ENCODE assay signal across 31 cellular contexts in the genomic region with DNA sequence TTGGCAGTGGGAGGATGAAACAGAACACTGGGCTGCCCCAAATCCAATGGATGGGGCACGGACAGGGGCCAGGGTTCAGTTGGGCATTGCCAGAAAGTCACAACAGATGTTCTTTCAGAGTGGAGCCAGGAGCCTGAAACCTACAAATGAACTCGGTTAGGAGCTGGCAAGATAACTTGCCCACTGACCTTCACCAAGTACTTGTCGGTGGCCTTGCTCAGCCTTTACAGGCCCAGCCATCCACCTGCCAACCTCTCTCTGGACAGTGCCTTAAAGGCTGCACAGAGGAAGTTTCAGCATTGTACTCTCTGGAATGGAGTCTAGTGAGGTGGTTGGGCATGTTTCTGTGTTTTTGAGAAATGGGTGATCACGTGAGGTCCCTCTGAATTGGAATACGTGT.
"Had no signal": no experiment of that assay in that cellular context is flagged by ENCODE, and none has a peak within 500 bp of the region (broad histone marks: within the 10 kb centered on the region; RNA-seq: fewer than 3 reads in every experiment).

No MANE protein-coding gene starts in this region.

- H3K27me3 ChIP-seq: body of pancreas, gastrocnemius medialis, hepatocyte, sigmoid colon, thyroid gland, upper lobe of right lung had no signal

- H3K27ac Mint-ChIP-seq: activated CD4-positive, alpha-beta T cell treated with anti-CD3 and anti-CD28 coated beads, Interleukin-2, amount 10 ng/mL, durations not matched to agents 7 days and 5 days; activated CD8-positive, alpha-beta memory T cell treated with anti-CD3 and anti-CD28 coated beads, Interleukin-2, amount 10 ng/mL, durations not matched to agents 7 days and 5 days; activated CD8-positive, alpha-beta T cell treated with anti-CD3 and anti-CD28 coated beads for 36 hours; activated naive CD4-positive, alpha-beta T cell treated with anti-CD3 and anti-CD28 coated beads, Interleukin-2, amount 50 U/mL, for 72 hours; activated T-cell treated with anti-CD3 and anti-CD28 coated beads, Interleukin-2, amount 50 U/mL, for 72 hours; naive thymus-derived CD8-positive, alpha-beta T cell; stimulated activated naive B cell treated with anti-CD40 and anti-IgM and Interleukin-4, amounts not matched to agents 10 μg/mL and 1 μg/mL and 100 μg/mL, for 72 hours; T-helper 1 cell treated with Interleukin-12 subunit alpha and Interleukin-12 subunit beta and Interleukin-4 antibody, amounts not matched to agents 30 μg/mL and 1 μg/mL, for 36 hours had no signal

- H3K36me3 ChIP-seq: gastrocnemius medialis, sigmoid colon, stomach, thyroid gland, upper lobe of right lung had no signal

- H3K4me1 ChIP-seq: gastrocnemius medialis, sigmoid colon, stomach, thyroid gland, upper lobe of right lung had no signal

- H3K4me3 ChIP-seq: body of pancreas, gastrocnemius medialis, hepatocyte, sigmoid colon, stomach, thyroid gland, upper lobe of right lung had no signal

- H3K4me1 Mint-ChIP-seq: activated CD4-positive, alpha-beta T cell treated with anti-CD3 and anti-CD28 coated beads, Interleukin-2, amount 10 ng/mL, durations not matched to agents 7 days and 5 days; activated CD8-positive, alpha-beta memory T cell treated with anti-CD3 and anti-CD28 coated beads, Interleukin-2, amount 10 ng/mL, durations not matched to agents 7 days and 5 days; naive thymus-derived CD8-positive, alpha-beta T cell; stimulated activated naive B cell treated with anti-CD40 and anti-IgM and Interleukin-4, amounts not matched to agents 10 μg/mL and 1 μg/mL and 100 μg/mL, for 72 hours had no signal

- H3K4me3 Mint-ChIP-seq: activated CD4-positive, alpha-beta T cell treated with anti-CD3 and anti-CD28 coated beads, Interleukin-2, amount 10 ng/mL, durations not matched to agents 7 days and 5 days; activated CD8-positive, alpha-beta memory T cell treated with anti-CD3 and anti-CD28 coated beads, Interleukin-2, amount 10 ng/mL, durations not matched to agents 7 days and 5 days; activated CD8-positive, alpha-beta T cell treated with anti-CD3 and anti-CD28 coated beads for 36 hours; activated T-cell treated with anti-CD3 and anti-CD28 coated beads, Interleukin-2, amount 50 U/mL, for 72 hours; naive thymus-derived CD8-positive, alpha-beta T cell; stimulated activated naive B cell treated with anti-CD40 and anti-IgM and Interleukin-4, amounts not matched to agents 10 μg/mL and 1 μg/mL and 100 μg/mL, for 72 hours; T-helper 1 cell treated with Interleukin-12 subunit alpha and Interleukin-12 subunit beta and Interleukin-4 antibody, amounts not matched to agents 30 μg/mL and 1 μg/mL, for 36 hours had no signal

- DNase-seq: activated CD4-positive, alpha-beta T cell treated with anti-CD3 and anti-CD28 coated beads for 1 hour; activated CD4-positive, alpha-beta T cell treated with anti-CD3 and anti-CD28 coated beads, Interleukin-2, amount 10 ng/mL, durations not matched to agents 7 days and 5 days; activated CD8-positive, alpha-beta memory T cell treated with anti-CD3 and anti-CD28 coated beads, Interleukin-2, amount 10 ng/mL, durations not matched to agents 7 days and 5 days; activated CD8-positive, alpha-beta T cell treated with anti-CD3 and anti-CD28 coated beads for 36 hours; activated naive CD4-positive, alpha-beta T cell; activated T-cell treated with anti-CD3 and anti-CD28 coated beads, Interleukin-2, amount 50 U/mL, for 72 hours; anterior cingulate cortex; cerebellar nuclear complex; dorsolateral prefrontal cortex; effector memory CD4-positive, alpha-beta T cell; erythroblast; gastrocnemius medialis; glutamatergic neuron; islet precursor cell; naive thymus-derived CD8-positive, alpha-beta T cell; retina; sigmoid colon; small intestine; stimulated activated CD4-positive, alpha-beta T cell treated with anti-CD3 and anti-CD28 coated beads, Interleukin-1b, Interleukin-23, amount 100 ng/mL, for 48 hours; stimulated activated naive B cell treated with anti-CD40 and anti-IgM and Interleukin-4, amounts not matched to agents 10 μg/mL and 1 μg/mL and 100 μg/mL, for 72 hours; stomach; SW 1271; T-helper 9 cell; thyroid gland; upper lobe of right lung had no signal

- H3K27ac ChIP-seq: coronary artery, sigmoid colon, stomach, thyroid gland, upper lobe of right lung had no signal

- H3K79me2 ChIP-seq: hepatocyte had no signal

- H3K36me3 Mint-ChIP-seq: activated CD8-positive, alpha-beta memory T cell treated with anti-CD3 and anti-CD28 coated beads, Interleukin-2, amount 10 ng/mL, durations not matched to agents 7 days and 5 days; activated naive CD4-positive, alpha-beta T cell treated with anti-CD3 and anti-CD28 coated beads, Interleukin-2, amount 50 U/mL, for 72 hours had no signal

- ATAC-seq: activated CD8-positive, alpha-beta memory T cell treated with anti-CD3 and anti-CD28 coated beads, Interleukin-2, amount 10 ng/mL, durations not matched to agents 7 days and 5 days; activated CD8-positive, alpha-beta T cell treated with anti-CD3 and anti-CD28 coated beads for 36 hours; activated naive CD4-positive, alpha-beta T cell treated with anti-CD3 and anti-CD28 coated beads, Interleukin-2, amount 50 U/mL, for 72 hours; activated T-cell treated with anti-CD3 and anti-CD28 coated beads, Interleukin-2, amount 50 U/mL, for 72 hours; body of pancreas; gastrocnemius medialis; naive thymus-derived CD8-positive, alpha-beta T cell; stimulated activated naive B cell treated with anti-CD40 and anti-IgM and Interleukin-4, amounts not matched to agents 10 μg/mL and 1 μg/mL and 100 μg/mL, for 72 hours; upper lobe of right lung had no signal

- H3K9me3 Mint-ChIP-seq: activated CD4-positive, alpha-beta T cell treated with anti-CD3 and anti-CD28 coated beads, Interleukin-2, amount 10 ng/mL, durations not matched to agents 7 days and 5 days; activated CD8-positive, alpha-beta T cell treated with anti-CD3 and anti-CD28 coated beads for 36 hours; stimulated activated naive B cell treated with anti-CD40 and anti-IgM and Interleukin-4, amounts not matched to agents 10 μg/mL and 1 μg/mL and 100 μg/mL, for 72 hours; T-helper 1 cell treated with Interleukin-12 subunit alpha and Interleukin-12 subunit beta and Interleukin-4 antibody, amounts not matched to agents 30 μg/mL and 1 μg/mL, for 36 hours had no signal

- H3K9me3 ChIP-seq: body of pancreas, gastrocnemius medialis, sigmoid colon, stomach, thyroid gland, upper lobe of right lung had no signal

- H3K27me3 Mint-ChIP-seq: activated CD4-positive, alpha-beta T cell treated with anti-CD3 and anti-CD28 coated beads, Interleukin-2, amount 10 ng/mL, durations not matched to agents 7 days and 5 days; activated CD8-positive, alpha-beta T cell treated with anti-CD3 and anti-CD28 coated beads for 36 hours; naive thymus-derived CD8-positive, alpha-beta T cell; progenitor cell of endocrine pancreas had no signal
